ENCODE assay signal across 1 cellular context in genomic region chr12:124750787-124751471, GRCh38.
TF ChIP-seq lines count a peak whose summit lies in the region.

No MANE protein-coding gene starts in this region.

TF ChIP-seq in GM23338, 12 proteins besides CTCF, POLR2A, EP300 and RAD21 (continued from another document):
- TF ChIP-seq REST (IDR thresholded peaks at IDR 0.05; ENCODE audit: unreplicated experiment) (no peak), NANOG (IDR thresholded peaks at IDR 0.05; ENCODE audit: borderline replicate concordance) (no peak), CREB1 (CRISPR knock-in tag; IDR thresholded peaks at IDR 0.05; ENCODE audit: low read depth) (no peak), JUNB (IDR thresholded peaks at IDR 0.05; ENCODE audit: unreplicated experiment) (no peak)
